In genomic region chr3:136196401-136197158, GRCh38 we compare ENCODE assay signal across 8 cellular contexts. TPM values are rescaled to one million over a fixed set of nuclear protein-coding genes. Genes with fewer than 3 reads are reported as not detected.
A peak's percentile ranks its signal among the peaks of the same experiment; 100 is the strongest.
DNase-seq lines count a peak whose midpoint lies in the region; ATAC-seq, FAIRE-seq and TF ChIP-seq lines count a peak whose summit lies in the region.

No MANE protein-coding gene starts in this region.

- H2AFZ ChIP-seq in OCI-LY1 (ENCODE audit: low read length): no peak overlapping the region
- H2AFZ ChIP-seq in endothelial cell of umbilical vein (ENCODE audit: low read depth, low read length): peak overlapping the region; percentile 69

- peak; percentile 61 for ATAC-seq in GM21526 (IDR thresholded peaks at IDR 0.05; ENCODE audit: low FRiP score, unreplicated experiment)

- dilution Hi-C loops in endothelial cell of umbilical vein (cut with MboI; ENCODE audit: extremely low pct_ligation_motif_present, low sequenced_read_pairs): no loop called here

- H3K27ac ChIP-seq in OCI-LY1 (ENCODE audit: low read depth, low read length, poor library complexity, severe bottlenecking): peak overlapping the region; percentile 85
- H3K27ac ChIP-seq in endothelial cell of umbilical vein (ENCODE audit: insufficient read depth, low read depth, low read length): peak overlapping the region; percentile 93

- H3K4me1 ChIP-seq in OCI-LY1 (ENCODE audit: insufficient read depth, low read length, severe bottlenecking) (peaks cover 30% of the 10 kb centered on the region), endothelial cell of umbilical vein (ENCODE audit: control insufficient read depth, extremely low read depth, insufficient read depth, low read length) (peaks cover 14% of the 10 kb centered on the region)

- H3K9me3 ChIP-seq in OCI-LY1 (ENCODE audit: low read length) (peaks cover 4% of the 10 kb centered on the region; the same call in 1 of the 2 replicates), endothelial cell of umbilical vein (replicated peaks; ENCODE audit: control insufficient read depth, insufficient read depth, low read length) (no peaks in the 10 kb centered on the region)

- peak; percentile 100 for DNase-seq in DMS 273 (lab: John Stamatoyannopoulos, UW; ENCODE audit: unreplicated experiment)
- DNase-seq in HuH-7 (ENCODE audit: low spot score): peak; percentile 97
- peak; percentile 99 for DNase-seq in activated T-cell treated with anti-CD3 and anti-CD28 coated beads for 1 hour (ENCODE audit: low read depth)
- peak; percentile 100 for DNase-seq in endothelial cell of umbilical vein (ENCODE audit: low read depth, low spot score)
- peak; percentile 97 for DNase-seq in midbrain (lab: John Stamatoyannopoulos, UW)
- DNase-seq in stimulated activated CD8-positive, alpha-beta memory T cell treated with anti-CD3 and anti-CD28 coated beads, Interleukin-15, amount 100 ng/mL, for 48 hours (ENCODE audit: low read depth in 2 of 2): peak; percentile 99

- FAIRE-seq in endothelial cell of umbilical vein (lab: Jason Lieb, UNC): peak; percentile 89

- H3K27me3 ChIP-seq in OCI-LY1 (ENCODE audit: insufficient read depth, low read length) (no peaks in the 10 kb centered on the region), endothelial cell of umbilical vein (ENCODE audit: control insufficient read depth in 2 of 2, insufficient read depth in 2 of 2, low read length in 2 of 2) (no peaks in the 10 kb centered on the region)

- POLR2A ChIA-PET in endothelial cell of umbilical vein (lab: Charles Lee): interaction anchor here (0.6 to 1.7 kb wide), 7 partner anchors 28 to 578 kb away, joined by 3 to 11 read pairs (median 4); partner anchors contain the start of gene STAG1

- intact Hi-C loops in endothelial cell of umbilical vein (cut with micrococcal nuclease): loop anchor here (1.0 to 10.0 kb wide), 7 partner anchors 54 to 818 kb away; partner anchors contain the start of genes PCCB and STAG1

- peak overlapping the region; percentile 90 for H3K4me2 ChIP-seq in OCI-LY1 (ENCODE audit: low read length)
- H3K4me2 ChIP-seq in endothelial cell of umbilical vein (ENCODE audit: insufficient read depth, low read length): peak overlapping the region; percentile 91

- peaks cover 40% of the 10 kb centered on the region for H3K79me2 ChIP-seq in OCI-LY1 (ENCODE audit: insufficient read depth, low read length)
- H3K79me2 ChIP-seq in endothelial cell of umbilical vein (ENCODE audit: control insufficient read depth, insufficient read depth, low read length): peaks cover 41% of the 10 kb centered on the region

- peak overlapping the region; percentile 84 for H3K4me3 ChIP-seq in OCI-LY1 (ENCODE audit: low read depth, low read length, poor library complexity, severe bottlenecking)
- peak overlapping the region; percentile 36 to 76 (median 48) for H3K4me3 ChIP-seq in endothelial cell of umbilical vein (replicated peaks in 1 of 3; ENCODE audit: insufficient read depth in 1 of 3, low read depth in 1 of 3, low read length in 3 of 3)

- TF ChIP-seq POLR2A in endothelial cell of umbilical vein (IDR thresholded peaks at IDR 0.05; ENCODE audit: low read depth, low read length): peak; percentile 79

- H3K9me1 ChIP-seq in endothelial cell of umbilical vein (replicated peaks; ENCODE audit: control insufficient read depth, extremely low read depth, insufficient read depth, low read length): no peaks in the 10 kb centered on the region

- no peaks in the 10 kb centered on the region for H3F3A ChIP-seq in OCI-LY1 (ENCODE audit: insufficient read depth, low read length)

- H3K36me3 ChIP-seq in OCI-LY1 (ENCODE audit: insufficient read depth, low read length): peaks cover 31% of the 10 kb centered on the region
- no peaks in the 10 kb centered on the region for H3K36me3 ChIP-seq in endothelial cell of umbilical vein (ENCODE audit: control insufficient read depth in 2 of 2, extremely low read depth in 1 of 2, insufficient read depth in 2 of 2, low read length in 2 of 2)

- H4K20me1 ChIP-seq in OCI-LY1 (ENCODE audit: insufficient read depth, low read length): 0 out of 2 replicates have a peak, but pooled peaks cover 4% of the 10 kb centered on the region
- H4K20me1 ChIP-seq in endothelial cell of umbilical vein (replicated peaks; ENCODE audit: control insufficient read depth, extremely low read depth, insufficient read depth, low read length): peaks cover 12% of the 10 kb centered on the region

- CTCF ChIA-PET in endothelial cell of umbilical vein (lab: Charles Lee): interaction anchor here (0.6 to 3.6 kb wide), 8 partner anchors 9 to 817 kb away, joined by 3 to 36 read pairs (median 4); partner anchors contain the start of gene STAG1

- H3K9me2 ChIP-seq in OCI-LY1 (ENCODE audit: low read depth, low read length): no peaks in the 10 kb centered on the region

- H3K9ac ChIP-seq in OCI-LY1 (ENCODE audit: low read length): peak overlapping the region; percentile 85
- peak overlapping the region; percentile 92 for H3K9ac ChIP-seq in endothelial cell of umbilical vein (replicated peaks; ENCODE audit: extremely low read depth, insufficient read depth, low read length)

- BruUV-seq in endothelial cell of umbilical vein (replicated peaks; lab: Mats Ljungman, UMichigan): TSS peak; percentile 47

- TF ChIP-seq CTCF in OCI-LY1 (IDR thresholded peaks at IDR 0.05; ENCODE audit: low read length): no peak
- TF ChIP-seq CTCF in endothelial cell of umbilical vein (IDR thresholded peaks at IDR 0.05; ENCODE audit: extremely low read depth in 1 of 2, insufficient read depth in 1 of 2, low read depth in 1 of 2, low read length in 2 of 2): no peak

TF ChIP-seq in endothelial cell of umbilical vein, 7 proteins besides CTCF, POLR2A, EP300 and RAD21:
- TF ChIP-seq, protein P1, sequence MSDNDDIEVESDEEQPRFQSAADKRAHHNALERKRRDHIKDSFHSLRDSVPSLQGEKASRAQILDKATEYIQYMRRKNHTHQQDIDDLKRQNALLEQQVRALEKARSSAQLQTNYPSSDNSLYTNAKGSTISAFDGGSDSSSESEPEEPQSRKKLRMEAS (IDR thresholded peaks at IDR 0.05; ENCODE audit: insufficient read depth, insufficient read length): peak; percentile 92
- TF ChIP-seq MYC (IDR thresholded peaks at IDR 0.05; ENCODE audit: low read depth, low read length) (peak; percentile 74), POLR2AphosphoS5 (IDR thresholded peaks at IDR 0.05; ENCODE audit: insufficient read depth, low read depth, low read length) (peak; percentile 83), FOS (IDR thresholded peaks at IDR 0.05; ENCODE audit: borderline replicate concordance, insufficient read depth, low read length) (peak; percentile 15), GATA2 (IDR thresholded peaks at IDR 0.05; ENCODE audit: insufficient read depth, insufficient read length, low read depth, low read length) (no peak)

RNA-seq across cellular contexts. Expression of gene MSL2, which starts 0.4 kb away (rescaled TPM):
- total RNA-seq in endothelial cell of umbilical vein: 21.9 and 23.7 TPM in 2 replicates
- polyA plus RNA-seq in endothelial cell of umbilical vein: 4.3 and 6.7 TPM in 2 replicates
- polyA plus RNA-seq in endothelial cell of umbilical vein (2011; cell fraction: cytosol; rRNA removed): 4.5 and 5.7 TPM in 2 replicates
- polyA plus RNA-seq in endothelial cell of umbilical vein (2011; cell fraction: nucleus; rRNA removed): 5.0 and 8.0 TPM in 2 replicates
- 8.4 and 14.1 TPM in 2 replicates for polyA plus RNA-seq in endothelial cell of umbilical vein (2012)
- 14.3 and 17.7 TPM in 2 replicates for polyA minus RNA-seq in endothelial cell of umbilical vein
- polyA minus RNA-seq in endothelial cell of umbilical vein (2011; cell fraction: cytosol; rRNA and poly(A)+ RNA removed): 12.2 TPM
- 14.3 and 17.6 TPM in 2 replicates for polyA minus RNA-seq in endothelial cell of umbilical vein (2011; cell fraction: nucleus; rRNA and poly(A)+ RNA removed)

RNA-seq across cellular contexts. Expression of gene PCCB, which starts 53.6 kb away (rescaled TPM):
- total RNA-seq in endothelial cell of umbilical vein: 28.6 and 35.4 TPM in 2 replicates
- 34.3 and 36.5 TPM in 2 replicates for polyA plus RNA-seq in endothelial cell of umbilical vein
- polyA plus RNA-seq in endothelial cell of umbilical vein (2011; cell fraction: cytosol; rRNA removed): 35.9 and 36.3 TPM in 2 replicates
- 31.0 and 33.1 TPM in 2 replicates for polyA plus RNA-seq in endothelial cell of umbilical vein (2011; cell fraction: nucleus; rRNA removed)
- polyA plus RNA-seq in endothelial cell of umbilical vein (2012): 30.3 and 34.4 TPM in 2 replicates
- polyA minus RNA-seq in endothelial cell of umbilical vein: 40.9 and 57.3 TPM in 2 replicates
- polyA minus RNA-seq in endothelial cell of umbilical vein (2011; cell fraction: cytosol; rRNA and poly(A)+ RNA removed): 36.8 TPM
- 12.1 and 17.6 TPM in 2 replicates for polyA minus RNA-seq in endothelial cell of umbilical vein (2011; cell fraction: nucleus; rRNA and poly(A)+ RNA removed)

Comparison
In these comparisons a context has a peak if more than half of its experiments do, and no peak if none do; other contexts are left out.
1. Peak in every context shown above with its lines: DNase-seq, ATAC-seq, H3K4me3 ChIP-seq and H3K27ac ChIP-seq.